ENCODE assay signal across 8 cellular contexts in the genomic region with DNA sequence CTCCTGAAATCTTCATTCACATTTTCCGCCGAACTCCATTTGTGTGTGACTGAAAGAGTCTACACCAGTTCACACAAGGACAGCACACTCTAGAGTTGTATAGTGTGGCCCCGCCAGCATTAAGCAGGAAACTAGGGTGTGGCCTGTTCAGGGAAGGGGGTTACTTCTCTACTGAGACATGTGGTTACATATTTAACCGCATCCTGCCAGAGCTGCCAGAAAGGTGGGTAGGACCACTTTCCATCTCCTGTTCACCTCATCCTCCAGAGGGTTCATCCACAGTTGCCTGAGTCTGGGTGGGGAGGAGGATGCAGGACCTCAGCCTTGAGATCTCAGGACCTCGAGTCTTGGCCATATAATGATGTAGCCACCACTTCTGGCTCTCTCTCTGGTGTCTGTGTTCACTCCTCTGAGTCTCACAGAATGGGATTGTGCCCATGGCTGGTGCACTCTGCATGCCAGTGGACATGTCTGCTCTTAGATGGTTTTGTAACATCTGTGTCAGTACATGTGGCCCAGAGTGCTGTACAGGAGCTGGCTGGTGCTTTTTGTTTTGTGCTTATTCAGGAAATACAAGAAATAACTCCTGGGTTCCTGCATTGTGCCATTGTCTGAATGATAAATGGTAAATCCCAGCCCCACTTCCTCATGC. TPM values are rescaled to one million over a fixed set of nuclear protein-coding genes. Genes with fewer than 3 reads are reported as not detected.
DNase-seq lines count a peak whose midpoint lies in the region; ATAC-seq and TF ChIP-seq lines count a peak whose summit lies in the region.

No MANE protein-coding gene starts in this region.

- peaks cover 6% of the 10 kb centered on the region for H3K9me3 Mint-ChIP-seq in activated T-helper 1 cell treated with anti-CD3 and anti-CD28 coated beads, Interleukin-12 subunit alpha, Interleukin-12 subunit beta, Interleukin-2, Interleukin-4 antibody, amounts not matched to agents 30 ng/mL and 10 ng/mL and 1 ng/mL, durations not matched to agents 14 hours and 24 hours and 36 hours
- H3K9me3 Mint-ChIP-seq in mesothelial cell of epicardium, result peaks cover 16% of the 10 kb centered on the region

- peaks cover 57% of the 10 kb centered on the region for H3K36me3 Mint-ChIP-seq in activated T-helper 1 cell treated with anti-CD3 and anti-CD28 coated beads, Interleukin-12 subunit alpha, Interleukin-12 subunit beta, Interleukin-2, Interleukin-4 antibody, amounts not matched to agents 30 ng/mL and 10 ng/mL and 1 ng/mL, durations not matched to agents 14 hours and 24 hours and 36 hours (ENCODE audit: low read depth)
- H3K36me3 Mint-ChIP-seq in mesothelial cell of epicardium, result peaks cover 3% of the 10 kb centered on the region

- DNase-seq in GM10266 (ENCODE audit: extremely low spot score) (peak; percentile 62), NOMO-1 (lab: John Stamatoyannopoulos, UW; ENCODE audit: unreplicated experiment in 2 of 2) (peak; percentile 56 to 61), mesothelial cell of epicardium (ENCODE audit: low spot score in 2 of 2, unreplicated experiment in 2 of 2) (no peak), anterior cingulate cortex (lab: John Stamatoyannopoulos, UW) (no peak)
- DNase-seq in activated T-helper 1 cell treated with anti-CD3 and anti-CD28 coated beads, Interleukin-12 subunit alpha, Interleukin-12 subunit beta, Interleukin-2, Interleukin-4 antibody, amounts not matched to agents 30 ng/mL and 10 ng/mL and 1 ng/mL, durations not matched to agents 14 hours and 24 hours and 36 hours (ENCODE audit: low spot score), result peak; percentile 76
- peak; percentile 56 for DNase-seq in stimulated activated CD4-positive, alpha-beta T cell treated with anti-CD3 and anti-CD28 coated beads, Interleukin-2, amount 100 ng/mL, for 4 hours (ENCODE audit: low read depth)

- peak overlapping the region; percentile 89 for H3K27ac Mint-ChIP-seq in activated T-helper 1 cell treated with anti-CD3 and anti-CD28 coated beads, Interleukin-12 subunit alpha, Interleukin-12 subunit beta, Interleukin-2, Interleukin-4 antibody, amounts not matched to agents 30 ng/mL and 10 ng/mL and 1 ng/mL, durations not matched to agents 14 hours and 24 hours and 36 hours
- no peak overlapping the region for H3K27ac Mint-ChIP-seq in mesothelial cell of epicardium

- intact Hi-C loops in activated T-helper 1 cell treated with anti-CD3 and anti-CD28 coated beads, Interleukin-12 subunit alpha, Interleukin-12 subunit beta, Interleukin-2, Interleukin-4 antibody, amounts not matched to agents 30 ng/mL and 10 ng/mL and 1 ng/mL, durations not matched to agents 14 hours and 24 hours and 36 hours (cut with micrococcal nuclease), result loop anchor here (1.0 to 2.0 kb wide), 6 partner anchors 8 to 291 kb away; partner anchors contain the start of gene SP140L

- peaks cover 76% of the 10 kb centered on the region for H3K4me1 Mint-ChIP-seq in activated T-helper 1 cell treated with anti-CD3 and anti-CD28 coated beads, Interleukin-12 subunit alpha, Interleukin-12 subunit beta, Interleukin-2, Interleukin-4 antibody, amounts not matched to agents 30 ng/mL and 10 ng/mL and 1 ng/mL, durations not matched to agents 14 hours and 24 hours and 36 hours (ENCODE audit: low read depth)
- H3K4me1 Mint-ChIP-seq in mesothelial cell of epicardium, result no peaks in the 10 kb centered on the region

- no peaks in the 10 kb centered on the region for H3K27me3 Mint-ChIP-seq in activated T-helper 1 cell treated with anti-CD3 and anti-CD28 coated beads, Interleukin-12 subunit alpha, Interleukin-12 subunit beta, Interleukin-2, Interleukin-4 antibody, amounts not matched to agents 30 ng/mL and 10 ng/mL and 1 ng/mL, durations not matched to agents 14 hours and 24 hours and 36 hours (ENCODE audit: insufficient read depth)
- H3K27me3 Mint-ChIP-seq in mesothelial cell of epicardium (ENCODE audit: low read depth), result no peaks in the 10 kb centered on the region

- TF ChIP-seq CTCF in GM10266 (IDR thresholded peaks at IDR 0.05; ENCODE audit: control insufficient read depth, insufficient read depth, low read depth, missing control alignments) (no peak), mesothelial cell of epicardium (IDR thresholded peaks at IDR 0.05; ENCODE audit: unreplicated experiment) (no peak)

- ATAC-seq in GM21737 (IDR thresholded peaks at IDR 0.05; ENCODE audit: unreplicated experiment), result peak; percentile 84
- ATAC-seq in SK-N-SH treated with all-trans-retinoic acid at 6 μM for 48 hours, result no peak

- H3K4me3 Mint-ChIP-seq in activated T-helper 1 cell treated with anti-CD3 and anti-CD28 coated beads, Interleukin-12 subunit alpha, Interleukin-12 subunit beta, Interleukin-2, Interleukin-4 antibody, amounts not matched to agents 30 ng/mL and 10 ng/mL and 1 ng/mL, durations not matched to agents 14 hours and 24 hours and 36 hours, result peak overlapping the region; percentile 45
- no peak overlapping the region for H3K4me3 Mint-ChIP-seq in mesothelial cell of epicardium

TF ChIP-seq in SK-N-SH treated with all-trans-retinoic acid at 6 μM for 48 hours, 23 proteins besides CTCF, POLR2A, EP300 and RAD21 (continues in another document):
- no peak for TF ChIP-seq ZNF8 (CRISPR knock-in tag; IDR thresholded peaks at IDR 0.05)
- no peak for TF ChIP-seq RARB (CRISPR knock-in tag; IDR thresholded peaks at IDR 0.05)
- no peak for TF ChIP-seq BACH2 (CRISPR knock-in tag; IDR thresholded peaks at IDR 0.05; ENCODE audit: borderline replicate concordance)
- TF ChIP-seq, protein P1, sequence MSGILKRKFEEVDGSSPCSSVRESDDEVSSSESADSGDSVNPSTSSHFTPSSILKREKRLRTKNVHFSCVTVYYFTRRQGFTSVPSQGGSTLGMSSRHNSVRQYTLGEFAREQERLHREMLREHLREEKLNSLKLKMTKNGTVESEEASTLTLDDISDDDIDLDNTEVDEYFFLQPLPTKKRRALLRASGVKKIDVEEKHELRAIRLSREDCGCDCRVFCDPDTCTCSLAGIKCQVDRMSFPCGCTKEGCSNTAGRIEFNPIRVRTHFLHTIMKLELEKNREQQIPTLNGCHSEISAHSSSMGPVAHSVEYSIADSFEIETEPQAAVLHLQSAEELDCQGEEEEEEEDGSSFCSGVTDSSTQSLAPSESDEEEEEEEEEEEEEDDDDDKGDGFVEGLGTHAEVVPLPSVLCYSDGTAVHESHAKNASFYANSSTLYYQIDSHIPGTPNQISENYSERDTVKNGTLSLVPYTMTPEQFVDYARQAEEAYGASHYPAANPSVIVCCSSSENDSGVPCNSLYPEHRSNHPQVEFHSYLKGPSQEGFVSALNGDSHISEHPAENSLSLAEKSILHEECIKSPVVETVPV (CRISPR knock-in tag; IDR thresholded peaks at IDR 0.05), result no peak
- no peak for TF ChIP-seq ARNTL (CRISPR knock-in tag; IDR thresholded peaks at IDR 0.05; ENCODE audit: borderline replicate concordance, low read depth)
- no peak for TF ChIP-seq SNAI2 (CRISPR knock-in tag; IDR thresholded peaks at IDR 0.05)
- TF ChIP-seq TCF4 (CRISPR knock-in tag; IDR thresholded peaks at IDR 0.05; ENCODE audit: borderline replicate concordance), result no peak
- TF ChIP-seq CREB5 (CRISPR knock-in tag; IDR thresholded peaks at IDR 0.05; ENCODE audit: low read depth), result no peak
- TF ChIP-seq, protein P2, sequence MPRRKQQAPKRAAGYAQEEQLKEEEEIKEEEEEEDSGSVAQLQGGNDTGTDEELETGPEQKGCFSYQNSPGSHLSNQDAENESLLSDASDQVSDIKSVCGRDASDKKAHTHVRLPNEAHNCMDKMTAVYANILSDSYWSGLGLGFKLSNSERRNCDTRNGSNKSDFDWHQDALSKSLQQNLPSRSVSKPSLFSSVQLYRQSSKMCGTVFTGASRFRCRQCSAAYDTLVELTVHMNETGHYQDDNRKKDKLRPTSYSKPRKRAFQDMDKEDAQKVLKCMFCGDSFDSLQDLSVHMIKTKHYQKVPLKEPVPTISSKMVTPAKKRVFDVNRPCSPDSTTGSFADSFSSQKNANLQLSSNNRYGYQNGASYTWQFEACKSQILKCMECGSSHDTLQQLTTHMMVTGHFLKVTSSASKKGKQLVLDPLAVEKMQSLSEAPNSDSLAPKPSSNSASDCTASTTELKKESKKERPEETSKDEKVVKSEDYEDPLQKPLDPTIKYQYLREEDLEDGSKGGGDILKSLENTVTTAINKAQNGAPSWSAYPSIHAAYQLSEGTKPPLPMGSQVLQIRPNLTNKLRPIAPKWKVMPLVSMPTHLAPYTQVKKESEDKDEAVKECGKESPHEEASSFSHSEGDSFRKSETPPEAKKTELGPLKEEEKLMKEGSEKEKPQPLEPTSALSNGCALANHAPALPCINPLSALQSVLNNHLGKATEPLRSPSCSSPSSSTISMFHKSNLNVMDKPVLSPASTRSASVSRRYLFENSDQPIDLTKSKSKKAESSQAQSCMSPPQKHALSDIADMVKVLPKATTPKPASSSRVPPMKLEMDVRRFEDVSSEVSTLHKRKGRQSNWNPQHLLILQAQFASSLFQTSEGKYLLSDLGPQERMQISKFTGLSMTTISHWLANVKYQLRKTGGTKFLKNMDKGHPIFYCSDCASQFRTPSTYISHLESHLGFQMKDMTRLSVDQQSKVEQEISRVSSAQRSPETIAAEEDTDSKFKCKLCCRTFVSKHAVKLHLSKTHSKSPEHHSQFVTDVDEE (CRISPR knock-in tag; IDR thresholded peaks at IDR 0.05), result no peak
- no peak for TF ChIP-seq GLIS3 (CRISPR knock-in tag; IDR thresholded peaks at IDR 0.05)
- no peak for TF ChIP-seq OSR1 (CRISPR knock-in tag; IDR thresholded peaks at IDR 0.05)
- TF ChIP-seq ESRRG (CRISPR knock-in tag; IDR thresholded peaks at IDR 0.05), result no peak
- no peak for TF ChIP-seq ISL1 (CRISPR knock-in tag; IDR thresholded peaks at IDR 0.05)
- no peak for TF ChIP-seq CSDC2 (CRISPR knock-in tag; IDR thresholded peaks at IDR 0.05)

RNA-seq across cellular contexts. Expression of gene SP140L, which starts 7.7 kb away (rescaled TPM):
- total RNA-seq in activated T-helper 1 cell treated with anti-CD3 and anti-CD28 coated beads, Interleukin-12 subunit alpha, Interleukin-12 subunit beta, Interleukin-2, Interleukin-4 antibody, amounts not matched to agents 30 ng/mL and 10 ng/mL and 1 ng/mL, durations not matched to agents 14 hours and 24 hours and 36 hours, result 57.4 and 57.8 TPM in 2 replicates
- 4.5 to 7.2 TPM (median 7.2 TPM) in 3 replicates for total RNA-seq in mesothelial cell of epicardium

Comparison
In these comparisons a context has a peak if more than half of its experiments do, and no peak if none do; other contexts are left out.
1. DNase-seq: peak in GM10266 (single experiment), NOMO-1 (2 of 2), activated T-helper 1 cell treated with anti-CD3 and anti-CD28 coated beads, Interleukin-12 subunit alpha, Interleukin-12 subunit beta, Interleukin-2, Interleukin-4 antibody, amounts not matched to agents 30 ng/mL and 10 ng/mL and 1 ng/mL, durations not matched to agents 14 hours and 24 hours and 36 hours (single experiment) and stimulated activated CD4-positive, alpha-beta T cell treated with anti-CD3 and anti-CD28 coated beads, Interleukin-2, amount 100 ng/mL, for 4 hours (single experiment); none in mesothelial cell of epicardium (0 of 2) and anterior cingulate cortex (0 of 58).